Comparison of ENCODE assay signal across 11 cellular contexts in genomic region chr4:186554485-186554884, GRCh38. TPM values are rescaled to one million over a fixed set of nuclear protein-coding genes. Genes with fewer than 3 reads are reported as not detected.
A peak's percentile ranks its signal among the peaks of the same experiment; 100 is the strongest.
DNase-seq lines count a peak whose midpoint lies in the region; TF ChIP-seq lines count a peak whose summit lies in the region.
"Had no signal": no experiment of that assay in that cellular context is flagged by ENCODE, and none has a peak within 500 bp of the region (broad histone marks: within the 10 kb centered on the region; RNA-seq: fewer than 3 reads in every experiment).

No MANE protein-coding gene starts in this region.

- H3K4me2 ChIP-seq in neural progenitor cell, result peak overlapping the region; percentile 99

- H3K36me3 Mint-ChIP-seq in neural progenitor cell, result no peaks in the 10 kb centered on the region
- no peaks in the 10 kb centered on the region for H3K36me3 Mint-ChIP-seq in activated T-helper 2 cell treated with anti-CD3 and anti-CD28 coated beads, Interferon-gamma antibody, Interleukin-2, Interleukin-4, amounts not matched to agents 10 μg/mL and 5 μg/mL and 100 μg/mL, durations not matched to agents 14 hours and 24 hours and 36 hours (ENCODE audit: low read depth)
- peaks cover 3% of the 10 kb centered on the region for H3K36me3 Mint-ChIP-seq in activated CD4-positive, alpha-beta T cell treated with anti-CD3 and anti-CD28 coated beads, Interleukin-2, amount 10 ng/mL, durations not matched to agents 24 days and 14 days (ENCODE audit: low read depth)

- no peaks in the 10 kb centered on the region for H3K79me2 ChIP-seq in neural progenitor cell (ENCODE audit: low read depth)

- H2AFZ ChIP-seq in neural progenitor cell (replicated peaks), result peak overlapping the region; percentile 100

- H4K20me1 ChIP-seq in neural progenitor cell (ENCODE audit: low read depth), result no peaks in the 10 kb centered on the region

- no peaks in the 10 kb centered on the region for H3K36me3 ChIP-seq in neural progenitor cell

- H3K27ac Mint-ChIP-seq in neural progenitor cell, result no peak overlapping the region
- no peak overlapping the region for H3K27ac Mint-ChIP-seq in activated T-helper 2 cell treated with anti-CD3 and anti-CD28 coated beads, Interferon-gamma antibody, Interleukin-2, Interleukin-4, amounts not matched to agents 10 μg/mL and 5 μg/mL and 100 μg/mL, durations not matched to agents 14 hours and 24 hours and 36 hours
- H3K27ac Mint-ChIP-seq in activated CD4-positive, alpha-beta T cell treated with anti-CD3 and anti-CD28 coated beads, Interleukin-2, amount 10 ng/mL, durations not matched to agents 24 days and 14 days, result no peak overlapping the region

- intact Hi-C loops in activated T-helper 2 cell treated with anti-CD3 and anti-CD28 coated beads, Interferon-gamma antibody, Interleukin-2, Interleukin-4, amounts not matched to agents 10 μg/mL and 5 μg/mL and 100 μg/mL, durations not matched to agents 14 hours and 24 hours and 36 hours (cut with micrococcal nuclease), result no loop called here
- intact Hi-C loops in activated CD4-positive, alpha-beta T cell treated with anti-CD3 and anti-CD28 coated beads, Interleukin-2, amount 10 ng/mL, durations not matched to agents 24 days and 14 days (cut with micrococcal nuclease), result no loop called here

- peak; percentile 70 for DNase-seq in DMS114 treated with DMSO at 0.1 percent for 48 hours (lab: John Stamatoyannopoulos, UW; ENCODE audit: unreplicated experiment)
- peak; percentile 31 for DNase-seq in NCI-H345 treated with DMSO at 0.1 percent for 48 hours (lab: John Stamatoyannopoulos, UW; ENCODE audit: unreplicated experiment)
- no peak for DNase-seq in epithelial cell of proximal tubule (ENCODE audit: low read depth)
- peak; percentile 72 for DNase-seq in neural progenitor cell (ENCODE audit: low spot score)
- no peak for DNase-seq in activated T-helper 2 cell treated with anti-CD3 and anti-CD28 coated beads, Interferon-gamma antibody, Interleukin-2, Interleukin-4, amounts not matched to agents 10 μg/mL and 5 μg/mL and 100 μg/mL, durations not matched to agents 14 hours and 24 hours and 36 hours (ENCODE audit: low spot score)
- no peak for DNase-seq in activated naive CD4-positive, alpha-beta T cell (lab: John Stamatoyannopoulos, UW)
- no peak for DNase-seq in activated CD4-positive, alpha-beta T cell treated with anti-CD3 and anti-CD28 coated beads, Interleukin-2, amount 10 ng/mL, durations not matched to agents 24 days and 14 days
- no peak for DNase-seq in germinal center (ENCODE audit: low spot score)

- peak overlapping the region; percentile 53 for H3K4me3 ChIP-seq in epithelial cell of proximal tubule (ENCODE audit: low read depth, low read length)
- peak overlapping the region; percentile 76 for H3K4me3 ChIP-seq in neural progenitor cell
- H3K4me3 ChIP-seq: GM12878 had no signal

- peak; percentile 60 for TF ChIP-seq CTCF in epithelial cell of proximal tubule (conservative IDR thresholded peaks at IDR 0.05; ENCODE audit: low read depth, low read length)
- peak; percentile 47 for TF ChIP-seq CTCF in neural progenitor cell (IDR thresholded peaks at IDR 0.05)

- no peak overlapping the region for H3K27ac ChIP-seq in neural progenitor cell
- H3K27ac ChIP-seq: skin epidermis had no signal

- peaks cover 10% of the 10 kb centered on the region for H3F3A ChIP-seq in neural progenitor cell (ENCODE audit: low read depth)

- H3K27me3 Mint-ChIP-seq in neural progenitor cell (ENCODE audit: insufficient read depth, low read depth), result peaks cover 14% of the 10 kb centered on the region
- peaks cover 17% of the 10 kb centered on the region for H3K27me3 Mint-ChIP-seq in activated T-helper 2 cell treated with anti-CD3 and anti-CD28 coated beads, Interferon-gamma antibody, Interleukin-2, Interleukin-4, amounts not matched to agents 10 μg/mL and 5 μg/mL and 100 μg/mL, durations not matched to agents 14 hours and 24 hours and 36 hours (ENCODE audit: low read depth)
- H3K27me3 Mint-ChIP-seq in activated CD4-positive, alpha-beta T cell treated with anti-CD3 and anti-CD28 coated beads, Interleukin-2, amount 10 ng/mL, durations not matched to agents 24 days and 14 days, result peaks cover 11% of the 10 kb centered on the region

- H3K4me1 Mint-ChIP-seq in neural progenitor cell, result peaks cover 8% of the 10 kb centered on the region
- H3K4me1 Mint-ChIP-seq in activated T-helper 2 cell treated with anti-CD3 and anti-CD28 coated beads, Interferon-gamma antibody, Interleukin-2, Interleukin-4, amounts not matched to agents 10 μg/mL and 5 μg/mL and 100 μg/mL, durations not matched to agents 14 hours and 24 hours and 36 hours (ENCODE audit: low read depth), result no peaks in the 10 kb centered on the region
- peaks cover 2% of the 10 kb centered on the region for H3K4me1 Mint-ChIP-seq in activated CD4-positive, alpha-beta T cell treated with anti-CD3 and anti-CD28 coated beads, Interleukin-2, amount 10 ng/mL, durations not matched to agents 24 days and 14 days
- H3K4me1 Mint-ChIP-seq: central memory CD8-positive, alpha-beta T cell had no signal

- no peak overlapping the region for H3K9ac ChIP-seq in neural progenitor cell

- H3K9me3 ChIP-seq in neural progenitor cell (ENCODE audit: low read depth), result no peaks in the 10 kb centered on the region

- no peaks in the 10 kb centered on the region for H3K9me3 Mint-ChIP-seq in neural progenitor cell
- H3K9me3 Mint-ChIP-seq in activated T-helper 2 cell treated with anti-CD3 and anti-CD28 coated beads, Interferon-gamma antibody, Interleukin-2, Interleukin-4, amounts not matched to agents 10 μg/mL and 5 μg/mL and 100 μg/mL, durations not matched to agents 14 hours and 24 hours and 36 hours, result no peaks in the 10 kb centered on the region
- peaks cover 3% of the 10 kb centered on the region for H3K9me3 Mint-ChIP-seq in activated CD4-positive, alpha-beta T cell treated with anti-CD3 and anti-CD28 coated beads, Interleukin-2, amount 10 ng/mL, durations not matched to agents 24 days and 14 days
- H3K9me3 Mint-ChIP-seq: central memory CD8-positive, alpha-beta T cell had no signal

- H3K4me1 ChIP-seq in neural progenitor cell, result no peaks in the 10 kb centered on the region

- H3K27me3 ChIP-seq in neural progenitor cell, result peaks cover 24% of the 10 kb centered on the region

- peak overlapping the region; percentile 88 for H3K4me3 Mint-ChIP-seq in neural progenitor cell
- no peak overlapping the region for H3K4me3 Mint-ChIP-seq in activated T-helper 2 cell treated with anti-CD3 and anti-CD28 coated beads, Interferon-gamma antibody, Interleukin-2, Interleukin-4, amounts not matched to agents 10 μg/mL and 5 μg/mL and 100 μg/mL, durations not matched to agents 14 hours and 24 hours and 36 hours (ENCODE audit: low read depth)
- H3K4me3 Mint-ChIP-seq in activated CD4-positive, alpha-beta T cell treated with anti-CD3 and anti-CD28 coated beads, Interleukin-2, amount 10 ng/mL, durations not matched to agents 24 days and 14 days, result no peak overlapping the region
- H3K4me3 Mint-ChIP-seq: central memory CD8-positive, alpha-beta T cell had no signal

RNA-seq across cellular contexts. Expression of gene MTNR1A, which starts 0.9 kb away (rescaled TPM):
- total RNA-seq in epithelial cell of proximal tubule (0.36 TPM in 1 of 2 replicates, not detected in the other), neural progenitor cell (ENCODE audit: low replicate concordance) (0.43 and 1.6 TPM in 2 replicates)
- total RNA-seq in activated T-helper 2 cell treated with anti-CD3 and anti-CD28 coated beads, Interferon-gamma antibody, Interleukin-2, Interleukin-4, amounts not matched to agents 10 μg/mL and 5 μg/mL and 100 μg/mL, durations not matched to agents 14 hours and 24 hours and 36 hours, result not detected in 2 replicates
- total RNA-seq in activated CD4-positive, alpha-beta T cell treated with anti-CD3 and anti-CD28 coated beads, Interleukin-2, amount 10 ng/mL, durations not matched to agents 24 days and 14 days, result not detected in 2 replicates
- total RNA-seq: GM12878 had no signal

Comparison
In these comparisons a context has a peak if more than half of its experiments do, and no peak if none do; other contexts are left out.
1. DNase-seq: peak in DMS114 treated with DMSO at 0.1 percent for 48 hours (single experiment), NCI-H345 treated with DMSO at 0.1 percent for 48 hours (single experiment) and neural progenitor cell (single experiment); none in epithelial cell of proximal tubule (single experiment), activated T-helper 2 cell treated with anti-CD3 and anti-CD28 coated beads, Interferon-gamma antibody, Interleukin-2, Interleukin-4, amounts not matched to agents 10 μg/mL and 5 μg/mL and 100 μg/mL, durations not matched to agents 14 hours and 24 hours and 36 hours (single experiment), activated naive CD4-positive, alpha-beta T cell (0 of 4), activated CD4-positive, alpha-beta T cell treated with anti-CD3 and anti-CD28 coated beads, Interleukin-2, amount 10 ng/mL, durations not matched to agents 24 days and 14 days (single experiment) and germinal center (single experiment).